In the genomic region with DNA sequence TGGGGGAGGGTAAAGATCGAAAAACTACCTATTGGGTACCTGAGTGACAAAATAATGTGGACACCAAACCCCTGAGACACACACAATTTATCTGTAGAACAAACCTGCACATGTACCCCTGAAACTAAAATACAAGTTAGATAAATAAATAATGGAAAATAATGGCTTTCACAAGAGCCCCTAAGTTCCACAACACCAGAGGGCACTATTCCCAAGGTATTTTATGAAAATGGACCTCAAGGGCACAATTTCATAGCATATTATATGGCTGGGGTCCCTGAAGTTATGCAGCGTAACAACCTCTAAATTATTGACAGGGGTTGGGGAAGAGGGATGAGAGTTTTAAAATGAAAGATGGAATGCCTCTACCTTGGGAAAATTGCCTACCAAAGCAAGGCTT, we compare ENCODE assay signal across 15 cellular contexts.
DNase-seq lines count a peak whose midpoint lies in the region; ATAC-seq, FAIRE-seq and TF ChIP-seq lines count a peak whose summit lies in the region.
"Had no signal": no experiment of that assay in that cellular context is flagged by ENCODE, and none has a peak within 500 bp of the region (broad histone marks: within the 10 kb centered on the region; RNA-seq: fewer than 3 reads in every experiment).

No MANE protein-coding gene starts in this region.

- H3F3A ChIP-seq in PC-3 (ENCODE audit: low read length, unreplicated experiment), result no peaks in the 10 kb centered on the region

- H3K4me2 ChIP-seq in A549, result no peak overlapping the region
- no peak overlapping the region for H3K4me2 ChIP-seq in PC-3 (ENCODE audit: low read length)

- H2AFZ ChIP-seq in PC-3 (ENCODE audit: low read length), result no peak overlapping the region

- 35% methylated on average over 2 of the region's 2 CpGs for WGBS in A549 (ENCODE audit: missing lambda C conversion rate)
- 70 to 85% (median 81%) methylated on average over 2 of the region's 2 CpGs for WGBS in psoas muscle, 3 donors

- no peak overlapping the region for H3K27ac Mint-ChIP-seq in activated T-helper 17 cell treated with anti-CD3 and anti-CD28 coated beads, Interleukin-2, amount 50 U/mL, for 72 hours
- H3K27ac Mint-ChIP-seq: naive thymus-derived CD8-positive, alpha-beta T cell had no signal

- no peak overlapping the region for H3K4me3 Mint-ChIP-seq in activated T-helper 17 cell treated with anti-CD3 and anti-CD28 coated beads, Interleukin-2, amount 50 U/mL, for 72 hours
- H3K4me3 Mint-ChIP-seq: naive thymus-derived CD8-positive, alpha-beta T cell had no signal

- TF ChIP-seq RAD21 in A549 (conservative IDR thresholded peaks at IDR 0.05 in 1 of 2, IDR thresholded peaks at IDR 0.05 in 1 of 2), result peak in 1 of 2 experiments; percentile 38; a peak in 2 of 5 replicates

- no peaks in the 10 kb centered on the region for H3K4me1 Mint-ChIP-seq in activated T-helper 17 cell treated with anti-CD3 and anti-CD28 coated beads, Interleukin-2, amount 50 U/mL, for 72 hours
- H3K4me1 Mint-ChIP-seq: naive thymus-derived CD8-positive, alpha-beta T cell had no signal

- peaks cover 17% of the 10 kb centered on the region for H3K27me3 ChIP-seq in PC-3 (ENCODE audit: low read length)
- H3K27me3 ChIP-seq in psoas muscle (ENCODE audit: insufficient read depth in 3 of 3, low read length in 2 of 3), result peaks cover 0 to 12% (median 8%) of the 10 kb centered on the region in 3 donors

- H3K36me3 ChIP-seq in PC-3 (ENCODE audit: low read depth, low read length) (no peaks in the 10 kb centered on the region), psoas muscle (ENCODE audit: insufficient read depth in 1 of 2, low read depth in 1 of 2) (no peaks in the 10 kb centered on the region)

- H3K9ac ChIP-seq in PC-3 (ENCODE audit: low read length), result no peak overlapping the region

- H4K20me1 ChIP-seq in PC-3 (ENCODE audit: low read length), result no peaks in the 10 kb centered on the region

- ATAC-seq in A549, result no peak
- no peak for ATAC-seq in PC-3
- no peak for ATAC-seq in psoas muscle
- ATAC-seq in activated T-helper 17 cell treated with anti-CD3 and anti-CD28 coated beads, Interleukin-2, amount 50 U/mL, for 72 hours (replicated peaks), result no peak
- ATAC-seq: naive thymus-derived CD8-positive, alpha-beta T cell had no signal

- no peak overlapping the region for H3K4me3 ChIP-seq in A549
- H3K4me3 ChIP-seq in PC-3 (ENCODE audit: low read length), result no peak overlapping the region
- no peak overlapping the region for H3K4me3 ChIP-seq in fibroblast of villous mesenchyme (ENCODE audit: low read depth, low read length)
- H3K4me3 ChIP-seq in psoas muscle, result no peak overlapping the region
- H3K4me3 ChIP-seq: dorsolateral prefrontal cortex had no signal

- no peaks in the 10 kb centered on the region for H3K79me2 ChIP-seq in PC-3 (ENCODE audit: low read length)

- TF ChIP-seq POLR2A in A549 (IDR thresholded peaks at IDR 0.05; ENCODE audit: low read length), result no peak

- H3K4me1 ChIP-seq in A549 (no peaks in the 10 kb centered on the region), PC-3 (ENCODE audit: insufficient read depth, low read length) (peaks cover 4% of the 10 kb centered on the region; the same call in 1 of the 2 replicates), psoas muscle (no peaks in the 10 kb centered on the region)

- no peak overlapping the region for H3K27ac ChIP-seq in A549
- H3K27ac ChIP-seq in PC-3 (ENCODE audit: low read length), result no peak overlapping the region
- no peak overlapping the region for H3K27ac ChIP-seq in psoas muscle
- H3K27ac ChIP-seq: dorsolateral prefrontal cortex had no signal

- peak; percentile 33; the same call in 2 of the 3 replicates for TF ChIP-seq CTCF in A549 (IDR thresholded peaks at IDR 0.05)
- TF ChIP-seq CTCF in GM12874 (IDR thresholded peaks at IDR 0.05; ENCODE audit: insufficient read depth, low read depth, low read length), result 0 out of 2 replicates have a peak, but pooled peaks have one; percentile 7
- TF ChIP-seq CTCF in PC-3 (conservative IDR thresholded peaks at IDR 0.05; ENCODE audit: low read depth, low read length), result peak; percentile 52
- TF ChIP-seq CTCF in fibroblast of villous mesenchyme (IDR thresholded peaks at IDR 0.05; ENCODE audit: insufficient read depth, low read depth, low read length), result peak; percentile 23
- TF ChIP-seq CTCF in psoas muscle (IDR thresholded peaks at IDR 0.05), result no peak

- no peaks in the 10 kb centered on the region for H3K9me2 ChIP-seq in PC-3 (replicated peaks; ENCODE audit: low read length)

- no TSS peak for BruUV-seq in PC-3 (replicated peaks; lab: Mats Ljungman, UMichigan)

- FAIRE-seq in A549 (lab: Jason Lieb, UNC) (no peak), GM19239 (lab: Jason Lieb, UNC) (no peak)

- H3K36me3 Mint-ChIP-seq in activated T-helper 17 cell treated with anti-CD3 and anti-CD28 coated beads, Interleukin-2, amount 50 U/mL, for 72 hours (ENCODE audit: low read depth), result no peaks in the 10 kb centered on the region
- H3K36me3 Mint-ChIP-seq: naive thymus-derived CD8-positive, alpha-beta T cell had no signal

- CTCF ChIA-PET in A549 (lab: Yijun Ruan, JAX) (no interaction called here), PC-3 (lab: Charles Lee) (no interaction called here)

- H3K9me3 ChIP-seq in A549 (no peaks in the 10 kb centered on the region), PC-3 (ENCODE audit: low read length) (no peaks in the 10 kb centered on the region), psoas muscle (no peaks in the 10 kb centered on the region)

- peaks cover 33% of the 10 kb centered on the region for H3K27me3 Mint-ChIP-seq in activated T-helper 17 cell treated with anti-CD3 and anti-CD28 coated beads, Interleukin-2, amount 50 U/mL, for 72 hours

- no peaks in the 10 kb centered on the region for H3K9me3 Mint-ChIP-seq in activated T-helper 17 cell treated with anti-CD3 and anti-CD28 coated beads, Interleukin-2, amount 50 U/mL, for 72 hours
- H3K9me3 Mint-ChIP-seq: naive thymus-derived CD8-positive, alpha-beta T cell had no signal

- TF ChIP-seq EP300 in A549 (IDR thresholded peaks at IDR 0.05), result no peak

- intact Hi-C loops in PC-3 (cut with micrococcal nuclease), result no loop called here
- intact Hi-C loops in psoas muscle (cut with DNase I), result no loop called here

- POLR2A ChIA-PET in A549 (lab: Yijun Ruan, JAX), result no interaction called here
- POLR2A ChIA-PET in PC-3 (lab: Charles Lee; ENCODE audit: unreplicated experiment), result no interaction called here

- DNase-seq in A549 (ENCODE audit: low read depth in 1 of 2, low spot score in 1 of 2), result peak in 1 of 2 experiments; percentile 3
- peak; percentile 33 for DNase-seq in PC-3
- DNase-seq in fibroblast of villous mesenchyme (ENCODE audit: low read depth), result no peak
- DNase-seq in psoas muscle, result no peak
- no peak for DNase-seq in stimulated activated CD4-positive, alpha-beta T cell treated with anti-CD3 and anti-CD28 coated beads, Interleukin-4, amount 100 ng/mL, for 1 hour
- DNase-seq in GM19239 (ENCODE audit: insufficient read length, low spot score), result no peak
- DNase-seq: activated CD8-positive, alpha-beta memory T cell treated with anti-CD3 and anti-CD28 coated beads, Interleukin-2, amount 50 U/mL, for 4 hours; activated naive CD4-positive, alpha-beta T cell treated with Interleukin-2 at 50 U/mL for 16 hours; dorsolateral prefrontal cortex; MV-4-11; naive thymus-derived CD8-positive, alpha-beta T cell; NK-92 treated with Interleukin-12 subunit alpha and Interleukin-12 subunit beta, amount 100 ng/mL, for 24 hours; SHP77 treated with DMSO at 0.1 percent for 48 hours had no signal

TF ChIP-seq in A549, 52 proteins besides CTCF, POLR2A, EP300 and RAD21:
- TF ChIP-seq MYC (IDR thresholded peaks at IDR 0.05; ENCODE audit: borderline replicate concordance, low read length) (no peak), TP53 (CRISPR knock-in tag; IDR thresholded peaks at IDR 0.05) (no peak), SREBF2 (IDR thresholded peaks at IDR 0.05) (no peak), MAZ (IDR thresholded peaks at IDR 0.05; ENCODE audit: borderline replicate concordance, low read depth, low read length) (no peak), FOSL2 (IDR thresholded peaks at IDR 0.05) (no peak), FOSL2 (CRISPR knock-in tag; IDR thresholded peaks at IDR 0.05) (no peak), CEBPB (IDR thresholded peaks at IDR 0.05) (no peak)
- TF ChIP-seq, protein P1, sequence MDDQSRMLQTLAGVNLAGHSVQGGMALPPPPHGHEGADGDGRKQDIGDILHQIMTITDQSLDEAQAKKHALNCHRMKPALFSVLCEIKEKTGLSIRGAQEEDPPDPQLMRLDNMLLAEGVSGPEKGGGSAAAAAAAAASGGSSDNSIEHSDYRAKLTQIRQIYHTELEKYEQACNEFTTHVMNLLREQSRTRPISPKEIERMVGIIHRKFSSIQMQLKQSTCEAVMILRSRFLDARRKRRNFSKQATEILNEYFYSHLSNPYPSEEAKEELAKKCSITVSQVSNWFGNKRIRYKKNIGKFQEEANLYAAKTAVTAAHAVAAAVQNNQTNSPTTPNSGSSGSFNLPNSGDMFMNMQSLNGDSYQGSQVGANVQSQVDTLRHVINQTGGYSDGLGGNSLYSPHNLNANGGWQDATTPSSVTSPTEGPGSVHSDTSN (IDR thresholded peaks at IDR 0.05), result no peak
